ENCODE assay signal across 20 cellular contexts in the genomic region with DNA sequence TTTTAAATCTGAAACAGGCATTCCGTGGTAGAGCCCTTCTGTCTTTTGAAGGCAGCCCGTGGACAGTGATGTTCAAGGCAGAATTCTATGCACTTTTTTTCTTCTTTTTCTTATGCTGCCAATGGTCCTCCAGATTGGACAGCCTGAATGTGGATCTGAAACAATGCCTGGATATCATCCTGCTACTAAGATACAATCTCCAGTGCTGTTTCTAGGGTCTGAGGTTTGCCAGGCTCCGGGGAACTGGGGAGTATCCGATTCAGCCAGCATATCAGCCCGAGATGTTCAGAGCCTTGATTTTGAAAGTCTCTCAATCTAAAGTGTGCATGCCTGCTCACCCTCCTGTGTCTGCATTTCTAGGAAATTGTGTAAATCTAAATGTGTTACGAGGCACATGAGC.
"Had no signal": no experiment of that assay in that cellular context is flagged by ENCODE, and none has a peak within 500 bp of the region (broad histone marks: within the 10 kb centered on the region; RNA-seq: fewer than 3 reads in every experiment).

No MANE protein-coding gene starts in this region.

- H3K4me1 ChIP-seq: colonic mucosa, foreskin keratinocyte, left lung, suprapubic skin, uterus had no signal

- DNase-seq: colonic mucosa; dermis blood vessel endothelial cell; erythroblast; foreskin keratinocyte; hippocampal formation; kidney glomerular epithelial cell; left lung; mesenchymal stem cell; naive thymus-derived CD4-positive, alpha-beta T cell; nephron progenitor cell; posterior cingulate gyrus; stimulated activated CD4-positive, alpha-beta T cell treated with anti-CD3 and anti-CD28 coated beads, Interleukin-4, amount 100 ng/mL, for 1 hour; stimulated activated CD8-positive, alpha-beta memory T cell treated with anti-CD3 and anti-CD28 coated beads, Interleukin-4, amount 100 ng/mL, for 48 hours; stimulated activated naive CD8-positive, alpha-beta T cell treated with anti-CD3 and anti-CD28 coated beads, Interleukin-15, Interleukin-2, amounts not matched to agents 100 U/mL and 50 U/mL, for 24 hours; uterus had no signal

- H3K27ac ChIP-seq: colonic mucosa, foreskin keratinocyte, left lung, neutrophil, suprapubic skin, uterus had no signal

- H3K9me3 ChIP-seq: colonic mucosa, left lung, neutrophil, suprapubic skin, thyroid gland, uterus had no signal

- H3K27me3 ChIP-seq: colonic mucosa, foreskin keratinocyte, left lung, neutrophil, suprapubic skin, thyroid gland, uterus had no signal

- H3K4me3 ChIP-seq: colonic mucosa, left lung, lung, suprapubic skin, thyroid gland, uterus had no signal

- ATAC-seq: foreskin keratinocyte; left lung; naive thymus-derived CD4-positive, alpha-beta T cell; stimulated activated effector memory CD8-positive, alpha-beta T cell treated with anti-CD3 and anti-CD28 coated beads, Interleukin-12 subunit alpha, Interleukin-12 subunit beta, amount 100 ng/mL, for 72 hours; stimulated activated naive CD8-positive, alpha-beta T cell treated with anti-CD3 and anti-CD28 coated beads, Interleukin-15, Interleukin-2, amounts not matched to agents 100 U/mL and 50 U/mL, for 24 hours had no signal

- H3K36me3 ChIP-seq: colonic mucosa, left lung, neutrophil, suprapubic skin, thyroid gland, uterus had no signal
